Comparison of ENCODE assay signal across 9 cellular contexts in genomic region chr6:31541658-31542521, GRCh38. TPM values are rescaled to one million over a fixed set of nuclear protein-coding genes. Genes with fewer than 3 reads are reported as not detected.
DNase-seq lines count a peak whose midpoint lies in the region; ATAC-seq, FAIRE-seq and TF ChIP-seq lines count a peak whose summit lies in the region.
"Had no signal": no experiment of that assay in that cellular context is flagged by ENCODE, and none has a peak within 500 bp of the region (broad histone marks: within the 10 kb centered on the region; RNA-seq: fewer than 3 reads in every experiment).

Gene DDX39B (minus strand): TSS chr6:31542003. CDS start chr6:31540532, 1,471 bp downstream.

- DNase-seq in AG09319 (ENCODE audit: extremely low read depth, low read depth) (peak; percentile 94), NCI-H460 (ENCODE audit: extremely low read depth, low read depth) (peak; percentile 92), cerebellar nuclear complex (lab: John Stamatoyannopoulos, UW) (peak; percentile 27 to 84), kidney (peak; percentile 98)
- peak; percentile 88 for DNase-seq in activated CD4-positive, alpha-beta T cell treated with anti-CD3 and anti-CD28 coated beads for 1 hour
- peak; percentile 83 to 85 for DNase-seq in stimulated activated CD4-positive, alpha-beta T cell treated with anti-CD3 and anti-CD28 coated beads, Interleukin-15, amount 100 ng/mL, for 1 hour (ENCODE audit: low read depth in 1 of 2, low spot score in 1 of 2)

- TF ChIP-seq CTCF in AG09319 (IDR thresholded peaks at IDR 0.05; ENCODE audit: low read depth, low read length) (no peak), kidney (IDR thresholded peaks at IDR 0.05; ENCODE audit: borderline replicate concordance, extremely low read depth, insufficient read depth) (no peak)

- H3K4me3 ChIP-seq in kidney (ENCODE audit: low read length in 2 of 2) = peak within 1 kb of the TSS; percentile 98 to 99

- peaks cover 21% of the 10 kb centered on the region in 2 donors for H3K4me1 ChIP-seq in kidney (ENCODE audit: control insufficient read depth in 1 of 2, insufficient read depth in 1 of 2, low read depth in 1 of 2, low read length in 2 of 2)

- H3K27ac ChIP-seq in kidney (ENCODE audit: low read depth in 2 of 2, low read length in 2 of 2) = peak within 1 kb of the TSS; percentile 99

- intact Hi-C loops in kidney (cut with DNase I) = no loop called here

- H3K9ac ChIP-seq in kidney (ENCODE audit: low read length in 2 of 2) = peak within 1 kb of the TSS; percentile 95 to 100

- peaks cover 15 to 25% of the 10 kb centered on the region in 2 donors for H3K36me3 ChIP-seq in kidney (ENCODE audit: control insufficient read depth in 1 of 2, insufficient read depth in 2 of 2, low read length in 2 of 2)

- no peak for FAIRE-seq in kidney (lab: Jason Lieb, UNC)
- FAIRE-seq: colon had no signal

- ATAC-seq in GM19043 (IDR thresholded peaks at IDR 0.05; ENCODE audit: low read depth, unreplicated experiment) (peak; percentile 46), HG03378 (IDR thresholded peaks at IDR 0.05; ENCODE audit: unreplicated experiment) (peak; percentile 63)

- H3K9me3 ChIP-seq in kidney (ENCODE audit: control insufficient read depth in 1 of 2, low read length in 2 of 2) = no peaks in the 10 kb centered on the region

RNA-seq across cellular contexts. Expression of gene DDX39B, which starts in this region (rescaled TPM):
- total RNA-seq in NCI-H460 (2014; rRNA removed; shearing (Covaris generic)) = 488 and 493 TPM in 2 replicates
- polyA plus RNA-seq in NCI-H460 (2014; cell fraction: nucleus; rRNA removed) = 608 and 718 TPM in 2 replicates
- 295 TPM for total RNA-seq in kidney
- 183 TPM for polyA plus RNA-seq in kidney (ENCODE audit: insufficient read depth, low read depth, low replicate concordance)

Comparison
In these comparisons a context has a peak if more than half of its experiments do, and no peak if none do; other contexts are left out.
1. Peak in every context shown above with its lines: DNase-seq, ATAC-seq, H3K4me3 ChIP-seq and H3K27ac ChIP-seq.